Comparison of ENCODE assay signal across 1 cellular context in the genomic region with DNA sequence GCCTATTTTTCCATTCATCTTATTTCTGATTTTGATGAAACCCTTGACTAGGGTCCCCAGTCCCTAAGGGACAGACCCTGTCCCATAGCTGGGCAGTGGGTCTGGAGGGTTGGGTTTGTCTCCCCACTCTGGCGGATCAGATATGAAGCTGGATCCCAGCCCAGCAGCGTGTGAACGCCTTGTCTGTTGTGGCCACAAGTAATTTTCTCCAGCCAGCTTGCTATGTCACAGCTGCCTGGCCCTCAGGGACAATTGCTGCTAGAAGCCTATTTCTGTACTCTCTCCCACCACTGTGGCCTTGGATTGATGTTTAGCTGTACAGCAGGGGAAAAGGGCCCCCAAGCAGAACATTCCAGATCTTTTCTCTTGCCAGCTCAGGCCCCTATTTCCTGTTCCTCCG.
TF ChIP-seq lines count a peak whose summit lies in the region.

No MANE protein-coding gene starts in this region.

TF ChIP-seq in K562, 482 proteins besides CTCF, POLR2A, EP300 and RAD21:
- TF ChIP-seq RBM15 (IDR thresholded peaks at IDR 0.05; ENCODE audit: insufficient read depth, low read length) = no peak
- no peak for TF ChIP-seq MAZ (CRISPR knock-in tag; conservative IDR thresholded peaks at IDR 0.05 in 1 of 2, IDR thresholded peaks at IDR 0.05 in 1 of 2)
- TF ChIP-seq TEAD4 (IDR thresholded peaks at IDR 0.05; ENCODE audit: low read length) = 0 out of 2 replicates have a peak, but pooled peaks have one; percentile 23
- TF ChIP-seq TEAD4 (CRISPR knock-in tag; IDR thresholded peaks at IDR 0.05; ENCODE audit: borderline replicate concordance) = no peak
- TF ChIP-seq, protein P1, sequence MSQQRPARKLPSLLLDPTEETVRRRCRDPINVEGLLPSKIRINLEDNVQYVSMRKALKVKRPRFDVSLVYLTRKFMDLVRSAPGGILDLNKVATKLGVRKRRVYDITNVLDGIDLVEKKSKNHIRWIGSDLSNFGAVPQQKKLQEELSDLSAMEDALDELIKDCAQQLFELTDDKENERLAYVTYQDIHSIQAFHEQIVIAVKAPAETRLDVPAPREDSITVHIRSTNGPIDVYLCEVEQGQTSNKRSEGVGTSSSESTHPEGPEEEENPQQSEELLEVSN (IDR thresholded peaks at IDR 0.05; ENCODE audit: borderline replicate concordance in 1 of 2, extremely low read depth in 1 of 2, insufficient read depth in 1 of 2, insufficient read length in 1 of 2, low read depth in 1 of 2, low read length in 1 of 2, poor library complexity in 1 of 2, severe bottlenecking in 1 of 2) = peak in 1 of 2 experiments; percentile 24
- peak; percentile 67; the same call in 1 of the 2 replicates for TF ChIP-seq DPF2 (IDR thresholded peaks at IDR 0.05)
- TF ChIP-seq BCOR (IDR thresholded peaks at IDR 0.05) = 0 out of 2 replicates have a peak, but pooled peaks have one; percentile 17
- TF ChIP-seq CBFA2T3 (IDR thresholded peaks at IDR 0.05) = peak; percentile 63
- 0 out of 2 replicates have a peak, but pooled peaks have one; percentile 18 for TF ChIP-seq TCF3 (CRISPR knock-in tag; IDR thresholded peaks at IDR 0.05)
- TF ChIP-seq ARID1B (IDR thresholded peaks at IDR 0.05) = peak; percentile 53; the same call in 1 of the 2 replicates
- peak; percentile 66 for TF ChIP-seq NFIC (IDR thresholded peaks at IDR 0.05)
- TF ChIP-seq NR4A1 (CRISPR knock-in tag; IDR thresholded peaks at IDR 0.05) = no peak
- TF ChIP-seq NR4A1 (tag; IDR thresholded peaks at IDR 0.05) = 0 out of 2 replicates have a peak, but pooled peaks have one; percentile 33
- TF ChIP-seq KDM5B (IDR thresholded peaks at IDR 0.05; ENCODE audit: insufficient replicate concordance, low read depth, low read length) = no peak
- TF ChIP-seq L3MBTL2 (IDR thresholded peaks at IDR 0.05) = peak; percentile 65; the same call in 1 of the 2 replicates
- TF ChIP-seq ATF1 (CRISPR knock-in tag; IDR thresholded peaks at IDR 0.05) = no peak
- no peak for TF ChIP-seq ATF1 (tag; IDR thresholded peaks at IDR 0.05)
- TF ChIP-seq ZBTB7A (IDR thresholded peaks at IDR 0.05; ENCODE audit: borderline replicate concordance, control insufficient read depth, low read depth, low read length) = peak; percentile 50; the same call in 1 of the 2 replicates
- no peak for TF ChIP-seq FOXK2 (conservative IDR thresholded peaks at IDR 0.05 in 1 of 2, IDR thresholded peaks at IDR 0.05 in 1 of 2; ENCODE audit: low read depth in 2 of 2)
- 0 out of 2 replicates have a peak, but pooled peaks have one; percentile 8 for TF ChIP-seq GATA2 (CRISPR knock-in tag; IDR thresholded peaks at IDR 0.05)
- no peak for TF ChIP-seq ZNF140 (CRISPR knock-in tag; IDR thresholded peaks at IDR 0.05)
- TF ChIP-seq, protein P2, sequence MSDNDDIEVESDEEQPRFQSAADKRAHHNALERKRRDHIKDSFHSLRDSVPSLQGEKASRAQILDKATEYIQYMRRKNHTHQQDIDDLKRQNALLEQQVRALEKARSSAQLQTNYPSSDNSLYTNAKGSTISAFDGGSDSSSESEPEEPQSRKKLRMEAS (CRISPR knock-in tag; IDR thresholded peaks at IDR 0.05) = no peak
- TF ChIP-seq NR2C1 (IDR thresholded peaks at IDR 0.05) = no peak
- no peak for TF ChIP-seq NR2C1 (tag; IDR thresholded peaks at IDR 0.05)
- no peak for TF ChIP-seq ELF4 (CRISPR knock-in tag; IDR thresholded peaks at IDR 0.05)
- TF ChIP-seq ZFP36 (IDR thresholded peaks at IDR 0.05; ENCODE audit: low read depth, low read length, partially characterized antibody) = peak; percentile 9
- TF ChIP-seq BRCA1 (IDR thresholded peaks at IDR 0.05) = no peak
- no peak for TF ChIP-seq BRCA1 (CRISPR knock-in tag; IDR thresholded peaks at IDR 0.05)
- TF ChIP-seq, protein P3, sequence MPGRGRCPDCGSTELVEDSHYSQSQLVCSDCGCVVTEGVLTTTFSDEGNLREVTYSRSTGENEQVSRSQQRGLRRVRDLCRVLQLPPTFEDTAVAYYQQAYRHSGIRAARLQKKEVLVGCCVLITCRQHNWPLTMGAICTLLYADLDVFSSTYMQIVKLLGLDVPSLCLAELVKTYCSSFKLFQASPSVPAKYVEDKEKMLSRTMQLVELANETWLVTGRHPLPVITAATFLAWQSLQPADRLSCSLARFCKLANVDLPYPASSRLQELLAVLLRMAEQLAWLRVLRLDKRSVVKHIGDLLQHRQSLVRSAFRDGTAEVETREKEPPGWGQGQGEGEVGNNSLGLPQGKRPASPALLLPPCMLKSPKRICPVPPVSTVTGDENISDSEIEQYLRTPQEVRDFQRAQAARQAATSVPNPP (IDR thresholded peaks at IDR 0.05; ENCODE audit: borderline replicate concordance, insufficient read depth, insufficient read length) = no peak
- TF ChIP-seq ZNF561 (CRISPR knock-in tag; conservative IDR thresholded peaks at IDR 0.05) = no peak
TF ChIP-seq in K562: peak in this region for 13.
